In genomic region chr3:124132813-124133212, GRCh38 we compare ENCODE assay signal across 28 cellular contexts.
DNase-seq lines count a peak whose midpoint lies in the region; ATAC-seq, FAIRE-seq and TF ChIP-seq lines count a peak whose summit lies in the region.
"Had no signal": no experiment of that assay in that cellular context is flagged by ENCODE, and none has a peak within 500 bp of the region (broad histone marks: within the 10 kb centered on the region; RNA-seq: fewer than 3 reads in every experiment).

No MANE protein-coding gene starts in this region.

- no peak overlapping the region for H3K4me3 ChIP-seq in right atrium auricular region
- H3K4me3 ChIP-seq in astrocyte (ENCODE audit: insufficient read depth, low read depth, low read length) = no peak overlapping the region
- H3K4me3 ChIP-seq in tibial artery = no peak overlapping the region
- H3K4me3 ChIP-seq: GM12878, GM23248, PC-9 had no signal

- H3K9me3 ChIP-seq in right atrium auricular region (no peaks in the 10 kb centered on the region), astrocyte (ENCODE audit: insufficient read depth, low read depth, low read length) (no peaks in the 10 kb centered on the region), tibial artery (no peaks in the 10 kb centered on the region)
- H3K9me3 ChIP-seq: Caco-2 had no signal

- H3K27me3 Mint-ChIP-seq in astrocyte (ENCODE audit: low read depth, unreplicated experiment) (peaks cover 3% of the 10 kb centered on the region), nephron progenitor cell (ENCODE audit: low read depth, poor library complexity) (peaks cover 6% of the 10 kb centered on the region)

- no peak overlapping the region for H3K9ac ChIP-seq in astrocyte (ENCODE audit: low read length)
- H3K9ac ChIP-seq: GM23248 had no signal

- intact Hi-C loops in left ventricle myocardium superior (cut with micrococcal nuclease) = no loop called here
- intact Hi-C loops in tibial artery (cut with DNase I; ENCODE audit: low total_unique reads) = no loop called here

- H3K27me3 ChIP-seq in right atrium auricular region (no peaks in the 10 kb centered on the region), astrocyte (ENCODE audit: insufficient read depth, low read length) (no peaks in the 10 kb centered on the region), tibial artery (no peaks in the 10 kb centered on the region)

- H3K79me2 ChIP-seq in astrocyte (ENCODE audit: insufficient read depth, low read length) = peaks cover 9% of the 10 kb centered on the region

- no peak overlapping the region for H3K4me2 ChIP-seq in astrocyte (ENCODE audit: low read length)
- H3K4me2 ChIP-seq: PC-9 had no signal

- H3K27ac Mint-ChIP-seq in astrocyte (ENCODE audit: unreplicated experiment) (no peak overlapping the region), nephron progenitor cell (peak overlapping the region; percentile 88)
- H3K27ac Mint-ChIP-seq: B cell; CD8-positive, alpha-beta T cell had no signal

- no peak for FAIRE-seq in astrocyte (lab: Jason Lieb, UNC)
- FAIRE-seq: G401.6, GM12878, HepG2 had no signal

- TF ChIP-seq CTCF in right atrium auricular region (IDR thresholded peaks at IDR 0.05) (no peak), astrocyte (IDR thresholded peaks at IDR 0.05; ENCODE audit: insufficient read depth, low read depth, low read length) (no peak), nephron progenitor cell (IDR thresholded peaks at IDR 0.05) (no peak), tibial artery (IDR thresholded peaks at IDR 0.05) (no peak)

- H3K36me3 Mint-ChIP-seq in astrocyte (ENCODE audit: low read depth, unreplicated experiment) (peaks cover 2% of the 10 kb centered on the region), nephron progenitor cell (ENCODE audit: low read depth) (peaks cover 9% of the 10 kb centered on the region)
- H3K36me3 Mint-ChIP-seq: CD8-positive, alpha-beta T cell had no signal

- H3K4me1 ChIP-seq in right atrium auricular region (peaks cover 0 to 18% of the 10 kb centered on the region in 2 donors), astrocyte (ENCODE audit: insufficient read depth, low read length) (no peaks in the 10 kb centered on the region), tibial artery (peaks cover 0 to 55% (median 21%) of the 10 kb centered on the region in 4 donors)
- H3K4me1 ChIP-seq: Caco-2 had no signal

- H3K4me3 Mint-ChIP-seq in astrocyte (ENCODE audit: unreplicated experiment) (no peak overlapping the region), nephron progenitor cell (no peak overlapping the region)
- H3K4me3 Mint-ChIP-seq: B cell; CD8-positive, alpha-beta T cell; H9 had no signal

- no peaks in the 10 kb centered on the region for H4K20me1 ChIP-seq in astrocyte (ENCODE audit: insufficient read depth, low read length)

- no peak overlapping the region for H2AFZ ChIP-seq in astrocyte (ENCODE audit: low read depth, low read length)
- H2AFZ ChIP-seq: GM23248, PC-9 had no signal

- H3K27ac ChIP-seq in right atrium auricular region (no peak overlapping the region), astrocyte (ENCODE audit: low read depth, low read length) (no peak overlapping the region), tibial artery (peak overlapping the region; percentile 62 to 74)
- H3K27ac ChIP-seq: C4-2B, GM23248, PC-9 had no signal

- peak; percentile 42 for ATAC-seq in left ventricle myocardium superior
- no peak for ATAC-seq in HG02840 (IDR thresholded peaks at IDR 0.05; ENCODE audit: low FRiP score, unreplicated experiment)
- ATAC-seq: CD8-positive, alpha-beta T cell; GM12878; HepG2 had no signal

- H3K36me3 ChIP-seq in right atrium auricular region = no peaks in the 10 kb centered on the region
- no peaks in the 10 kb centered on the region for H3K36me3 ChIP-seq in astrocyte (ENCODE audit: insufficient read depth, low read length)
- no peaks in the 10 kb centered on the region for H3K36me3 ChIP-seq in tibial artery

- H3K9me3 Mint-ChIP-seq in astrocyte (ENCODE audit: unreplicated experiment) (no peaks in the 10 kb centered on the region), nephron progenitor cell (no peaks in the 10 kb centered on the region)
- H3K9me3 Mint-ChIP-seq: CD8-positive, alpha-beta T cell; H9 had no signal

- DNase-seq in left ventricle myocardium superior (no peak), right atrium auricular region (ENCODE audit: low spot score) (no peak), astrocyte (ENCODE audit: low read depth) (peak; percentile 20), nephron progenitor cell (no peak), tibial artery (no peak), OCI-M2 (lab: John Stamatoyannopoulos, UW; ENCODE audit: unreplicated experiment) (no peak)
- no peak for DNase-seq in activated CD4-positive, alpha-beta T cell treated with anti-CD3 and anti-CD28 coated beads for 1 hour
- DNase-seq: Caco-2; CD8-positive, alpha-beta T cell; GM23248; H9; Karpas-422; MV-4-11; NCI-H1105; NCI-H1436 treated with DMSO at 0.1 percent for 48 hours; NCI-H187 treated with DMSO at 0.1 percent for 48 hours; NCI-H2171 treated with DMSO at 0.1 percent for 48 hours; NCI-H524 treated with DMSO at 0.1 percent for 48 hours; NCI-H82; NK-92 treated with Interleukin-12 subunit alpha and Interleukin-12 subunit beta, amount 100 ng/mL, for 24 hours; PC-9; SHP77 had no signal

- H3K4me1 Mint-ChIP-seq in astrocyte (ENCODE audit: low read depth, unreplicated experiment) = peaks cover 6% of the 10 kb centered on the region
- H3K4me1 Mint-ChIP-seq in nephron progenitor cell = peaks cover 30% of the 10 kb centered on the region
- H3K4me1 Mint-ChIP-seq: B cell had no signal

Comparison
In these comparisons a context has a peak if more than half of its experiments do, and no peak if none do; other contexts are left out.
1. H3K27ac ChIP-seq: peak in tibial artery (2 of 2); none in right atrium auricular region (0 of 2) and astrocyte (single experiment).